33 cellular contexts compared by ENCODE assay signal in genomic region chr22:47376322-47376700, GRCh38.
"Had no signal": no experiment of that assay in that cellular context is flagged by ENCODE, and none has a peak within 500 bp of the region (broad histone marks: within the 10 kb centered on the region; RNA-seq: fewer than 3 reads in every experiment).

No MANE protein-coding gene starts in this region.

- H3K4me3 Mint-ChIP-seq: activated CD4-positive, alpha-beta memory T cell treated with anti-CD3 and anti-CD28 coated beads for 36 hours; activated CD4-positive, alpha-beta T cell treated with anti-CD3 and anti-CD28 coated beads for 36 hours; activated CD4-positive, alpha-beta T cell treated with anti-CD3 and anti-CD28 coated beads, Interleukin-2, amount 10 ng/mL, durations not matched to agents 24 days and 14 days; activated CD8-positive, alpha-beta memory T cell treated with anti-CD3 and anti-CD28 coated beads, Interleukin-2, amount 10 ng/mL, durations not matched to agents 7 days and 5 days; activated CD8-positive, alpha-beta T cell treated with anti-CD3 and anti-CD28 coated beads, Interleukin-2, amount 10 ng/mL, durations not matched to agents 7 days and 5 days; activated naive CD4-positive, alpha-beta T cell treated with anti-CD3 and anti-CD28 coated beads for 36 hours; activated naive CD4-positive, alpha-beta T cell treated with anti-CD3 and anti-CD28 coated beads, Interleukin-2, amount 50 U/mL, for 24 hours; activated naive CD8-positive, alpha-beta T cell treated with anti-CD3 and anti-CD28 coated beads for 36 hours; activated naive CD8-positive, alpha-beta T cell treated with anti-CD3 and anti-CD28 coated beads, Interleukin-2, amount 50 U/mL, for 24 hours; activated T-helper 1 cell treated with anti-CD3 and anti-CD28 coated beads, Interleukin-12 subunit alpha, Interleukin-12 subunit beta, Interleukin-2, Interleukin-4 antibody, amounts not matched to agents 30 ng/mL and 10 ng/mL and 1 ng/mL, durations not matched to agents 14 hours and 24 hours and 36 hours; dendritic cell treated with granulocyte-macrophage colony-stimulating factor and Interleukin-4, amounts not matched to agents 40 ng/mL and 50 ng/mL, for 4 days; endodermal cell; T-helper 17 cell; T-helper 2 cell treated with Interferon-gamma antibody and Interleukin-4, amounts not matched to agents 5 μg/mL and 100 μg/mL, for 36 hours had no signal

- FAIRE-seq: frontal cortex had no signal

- H3K9me3 ChIP-seq: adrenal gland, body of pancreas had no signal

- H3K27ac Mint-ChIP-seq: activated CD4-positive, alpha-beta memory T cell treated with anti-CD3 and anti-CD28 coated beads for 36 hours; activated CD4-positive, alpha-beta T cell treated with anti-CD3 and anti-CD28 coated beads for 36 hours; activated CD4-positive, alpha-beta T cell treated with anti-CD3 and anti-CD28 coated beads, Interleukin-2, amount 10 ng/mL, durations not matched to agents 24 days and 14 days; activated CD8-positive, alpha-beta memory T cell treated with anti-CD3 and anti-CD28 coated beads, Interleukin-2, amount 10 ng/mL, durations not matched to agents 7 days and 5 days; activated CD8-positive, alpha-beta T cell treated with anti-CD3 and anti-CD28 coated beads, Interleukin-2, amount 10 ng/mL, durations not matched to agents 7 days and 5 days; activated naive CD4-positive, alpha-beta T cell treated with anti-CD3 and anti-CD28 coated beads for 36 hours; activated naive CD4-positive, alpha-beta T cell treated with anti-CD3 and anti-CD28 coated beads, Interleukin-2, amount 50 U/mL, for 24 hours; activated naive CD8-positive, alpha-beta T cell treated with anti-CD3 and anti-CD28 coated beads for 36 hours; activated naive CD8-positive, alpha-beta T cell treated with anti-CD3 and anti-CD28 coated beads, Interleukin-2, amount 50 U/mL, for 24 hours; activated T-helper 1 cell treated with anti-CD3 and anti-CD28 coated beads, Interleukin-12 subunit alpha, Interleukin-12 subunit beta, Interleukin-2, Interleukin-4 antibody, amounts not matched to agents 30 ng/mL and 10 ng/mL and 1 ng/mL, durations not matched to agents 14 hours and 24 hours and 36 hours; activated T-helper 2 cell treated with anti-CD3 and anti-CD28 coated beads, Interferon-gamma antibody, Interleukin-2, Interleukin-4, amounts not matched to agents 10 μg/mL and 5 μg/mL and 100 μg/mL, durations not matched to agents 14 hours and 24 hours and 36 hours; dendritic cell treated with granulocyte-macrophage colony-stimulating factor and Interleukin-4, amounts not matched to agents 40 ng/mL and 50 ng/mL, for 4 days; endodermal cell; T-helper 17 cell; T-helper 2 cell treated with Interferon-gamma antibody and Interleukin-4, amounts not matched to agents 5 μg/mL and 100 μg/mL, for 36 hours had no signal

- H3K4me1 ChIP-seq: adrenal gland, body of pancreas had no signal

- H3K4me3 ChIP-seq: adrenal gland, body of pancreas, coronary artery, dorsolateral prefrontal cortex had no signal

- H3K27me3 ChIP-seq: adrenal gland, body of pancreas had no signal

- H3K36me3 Mint-ChIP-seq: activated CD4-positive, alpha-beta memory T cell treated with anti-CD3 and anti-CD28 coated beads for 36 hours had no signal

- ATAC-seq: activated CD4-positive, alpha-beta T cell treated with anti-CD3 and anti-CD28 coated beads for 36 hours; activated CD8-positive, alpha-beta memory T cell treated with anti-CD3 and anti-CD28 coated beads, Interleukin-2, amount 10 ng/mL, durations not matched to agents 7 days and 5 days; activated CD8-positive, alpha-beta T cell treated with anti-CD3 and anti-CD28 coated beads, Interleukin-2, amount 10 ng/mL, durations not matched to agents 7 days and 5 days; activated naive CD8-positive, alpha-beta T cell treated with anti-CD3 and anti-CD28 coated beads, Interleukin-2, amount 50 U/mL, for 24 hours; body of pancreas; esophagus mucosa; T-helper 17 cell had no signal

- H3K27me3 Mint-ChIP-seq: activated CD4-positive, alpha-beta T cell treated with anti-CD3 and anti-CD28 coated beads, Interleukin-2, amount 10 ng/mL, durations not matched to agents 24 days and 14 days; activated CD8-positive, alpha-beta memory T cell treated with anti-CD3 and anti-CD28 coated beads, Interleukin-2, amount 10 ng/mL, durations not matched to agents 7 days and 5 days; activated naive CD8-positive, alpha-beta T cell treated with anti-CD3 and anti-CD28 coated beads for 36 hours; activated naive CD8-positive, alpha-beta T cell treated with anti-CD3 and anti-CD28 coated beads, Interleukin-2, amount 50 U/mL, for 24 hours; dendritic cell treated with granulocyte-macrophage colony-stimulating factor and Interleukin-4, amounts not matched to agents 40 ng/mL and 50 ng/mL, for 4 days had no signal

- H3K4me1 Mint-ChIP-seq: activated CD4-positive, alpha-beta T cell treated with anti-CD3 and anti-CD28 coated beads for 36 hours; activated CD8-positive, alpha-beta memory T cell treated with anti-CD3 and anti-CD28 coated beads, Interleukin-2, amount 10 ng/mL, durations not matched to agents 7 days and 5 days; activated naive CD4-positive, alpha-beta T cell treated with anti-CD3 and anti-CD28 coated beads, Interleukin-2, amount 50 U/mL, for 24 hours; activated naive CD8-positive, alpha-beta T cell treated with anti-CD3 and anti-CD28 coated beads for 36 hours; activated naive CD8-positive, alpha-beta T cell treated with anti-CD3 and anti-CD28 coated beads, Interleukin-2, amount 50 U/mL, for 24 hours; endodermal cell; T-helper 17 cell had no signal

- H3K27ac ChIP-seq: adrenal gland, body of pancreas, coronary artery, dorsolateral prefrontal cortex, WERI-Rb-1 had no signal

- H3K9me3 Mint-ChIP-seq: activated naive CD4-positive, alpha-beta T cell treated with anti-CD3 and anti-CD28 coated beads, Interleukin-2, amount 50 U/mL, for 24 hours had no signal

- DNase-seq: activated CD4-positive, alpha-beta memory T cell treated with anti-CD3 and anti-CD28 coated beads for 36 hours; activated CD4-positive, alpha-beta T cell treated with anti-CD3 and anti-CD28 coated beads for 36 hours; activated CD4-positive, alpha-beta T cell treated with anti-CD3 and anti-CD28 coated beads, Interleukin-2, amount 10 ng/mL, durations not matched to agents 24 days and 14 days; activated CD4-positive, CD25-positive, alpha-beta regulatory T cell; activated CD4-positive, CD25-positive, alpha-beta regulatory T cell treated with anti-CD3 and anti-CD28 coated beads, Interleukin-2, amount 50 U/mL, for 72 hours; activated CD8-positive, alpha-beta memory T cell treated with anti-CD3 and anti-CD28 coated beads, Interleukin-2, amount 10 ng/mL, durations not matched to agents 7 days and 5 days; activated CD8-positive, alpha-beta memory T cell treated with anti-CD3 and anti-CD28 coated beads, Interleukin-2, amount 50 U/mL, for 4 hours; activated CD8-positive, alpha-beta T cell treated with anti-CD3 and anti-CD28 coated beads, Interleukin-2, amount 10 ng/mL, durations not matched to agents 7 days and 5 days; activated naive CD4-positive, alpha-beta T cell treated with anti-CD3 and anti-CD28 coated beads for 36 hours; activated naive CD8-positive, alpha-beta T cell treated with anti-CD3 and anti-CD28 coated beads for 36 hours; activated naive CD8-positive, alpha-beta T cell treated with anti-CD3 and anti-CD28 coated beads, Interleukin-2, amount 50 U/mL, for 24 hours; activated T-cell treated with anti-CD3 and anti-CD28 coated beads, Interleukin-2, amount 50 U/mL, for 48 hours; adrenal gland; amygdala; central memory CD4-positive, alpha-beta T cell; cerebellar nuclear complex; effector memory CD4-positive, alpha-beta T cell; endodermal cell; foreskin fibroblast; T-helper 1 cell; T-helper 17 cell; T1000; WERI-Rb-1 had no signal

- H3K36me3 ChIP-seq: adrenal gland, WERI-Rb-1 had no signal
